ENCODE assay signal across 7 cellular contexts in the genomic region with DNA sequence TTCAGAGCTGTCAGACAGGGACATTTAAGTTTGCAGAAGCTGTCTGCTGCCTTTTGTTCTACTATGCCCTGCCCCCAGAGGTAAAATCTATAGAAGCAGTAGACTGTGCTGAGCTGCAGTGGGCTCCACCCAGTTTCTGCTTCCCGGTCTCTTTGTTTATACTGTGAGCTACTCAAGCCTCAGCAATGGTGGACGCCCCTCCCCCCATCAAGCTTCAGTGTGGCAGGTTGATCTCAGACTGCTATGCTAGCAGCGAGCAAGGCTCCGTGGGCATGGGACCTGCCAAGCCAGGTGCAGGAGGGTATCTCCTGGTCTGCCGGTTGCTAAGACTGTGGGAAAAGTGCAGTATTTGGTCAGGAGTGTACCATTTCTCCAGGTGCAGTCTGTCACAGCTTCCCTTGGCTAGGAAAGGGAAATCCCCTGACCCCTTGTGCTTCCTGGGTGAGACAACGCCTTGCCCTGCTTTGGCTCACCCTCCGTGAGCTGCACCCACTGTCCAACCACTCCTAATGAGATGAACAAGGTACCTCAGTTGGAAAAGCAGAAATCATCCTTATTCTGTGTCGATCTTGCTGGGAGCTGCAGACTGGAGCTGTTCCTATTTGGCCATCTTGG.
DNase-seq lines count a peak whose midpoint lies in the region; FAIRE-seq and TF ChIP-seq lines count a peak whose summit lies in the region.
"Not testable (repeated sequence)": the region's sequence is repeated elsewhere in the genome, so short reads cannot be mapped to it uniquely, and the experiment has no call there.

No MANE protein-coding gene starts in this region.

- H3K9ac ChIP-seq in KMS-11: peak overlapping the region; percentile 67; the same call in 1 of the 2 replicates
- H3K9ac ChIP-seq in iPS-18a (ENCODE audit: low read length): not testable (repeated sequence)

- H3K9me3 ChIP-seq in SJSA1 (replicated peaks); iPS-18a (ENCODE audit: control insufficient read depth, low read depth, low read length): not testable (repeated sequence)

- not testable (repeated sequence) for H3K79me2 ChIP-seq in KMS-11 (ENCODE audit: insufficient read depth, low read depth)

- H3K4me3 Mint-ChIP-seq in neural crest cell: peak overlapping the region; percentile 52

- peak; percentile 94 for FAIRE-seq in bronchial epithelial cell (lab: Jason Lieb, UNC)

- H3K4me1 ChIP-seq in KMS-11 (ENCODE audit: low read depth, poor library complexity, severe bottlenecking) (peaks cover 19% of the 10 kb centered on the region), iPS-18a (ENCODE audit: control insufficient read depth, low read depth, low read length) (peaks cover 14% of the 10 kb centered on the region)
- H3K4me1 ChIP-seq in SJSA1 (replicated peaks): not testable (repeated sequence)

- not testable (repeated sequence) for H3K27me3 Mint-ChIP-seq in neural crest cell (ENCODE audit: low read depth)

- H3K9me3 Mint-ChIP-seq in neural crest cell: not testable (repeated sequence)

- H3K4me3 ChIP-seq in KMS-11 (IDR thresholded peaks at IDR 0.05; ENCODE audit: insufficient read depth, low read depth, low read length); SJSA1; bronchial epithelial cell (ENCODE audit: low read depth, low read length); iPS-18a (ENCODE audit: low read length): not testable (repeated sequence)

- peak overlapping the region; percentile 96 for H3K27ac Mint-ChIP-seq in neural crest cell (ENCODE audit: unreplicated experiment)

- DNase-seq in Daoy (ENCODE audit: low read depth) (peak; percentile 14), NCI-H2227 (lab: John Stamatoyannopoulos, UW; ENCODE audit: unreplicated experiment) (peak; percentile 76), SJSA1 (ENCODE audit: low read depth in 1 of 2, low spot score in 2 of 2) (peak; percentile 34 to 64), bronchial epithelial cell (ENCODE audit: low read depth) (peak; percentile 58), neural crest cell (ENCODE audit: low read depth, low spot score) (peak; percentile 36)

- H3K4me1 Mint-ChIP-seq in neural crest cell: peaks cover 16% of the 10 kb centered on the region

- peak overlapping the region; percentile 84 for H2AFZ ChIP-seq in KMS-11 (ENCODE audit: low read depth)

- 0 out of 2 replicates have a peak, but pooled peaks have one; percentile 11 for TF ChIP-seq CTCF in KMS-11 (conservative IDR thresholded peaks at IDR 0.05; ENCODE audit: low read depth, low read length)
- not testable (repeated sequence) for TF ChIP-seq CTCF in bronchial epithelial cell (IDR thresholded peaks at IDR 0.05; ENCODE audit: insufficient read depth, low read length, severe bottlenecking); neural crest cell (conservative IDR thresholded peaks at IDR 0.05)

- H4K20me1 ChIP-seq in KMS-11 (ENCODE audit: insufficient read depth): not testable (repeated sequence)

- H3K4me2 ChIP-seq in KMS-11: peak overlapping the region; percentile 64

- not testable (repeated sequence) for H3K27me3 ChIP-seq in KMS-11 (ENCODE audit: insufficient read depth, low read depth); SJSA1 (replicated peaks); bronchial epithelial cell (ENCODE audit: control insufficient read depth, insufficient read depth, low read length); iPS-18a (ENCODE audit: control insufficient read depth, insufficient read depth, low read length)

- H3K36me3 Mint-ChIP-seq in neural crest cell (ENCODE audit: low read depth): not testable (repeated sequence)

- H3K27ac ChIP-seq in KMS-11 (peak overlapping the region; percentile 76), iPS-18a (ENCODE audit: low read length) (peak overlapping the region; percentile 27)
- H3K27ac ChIP-seq in SJSA1: not testable (repeated sequence)

- H3K36me3 ChIP-seq in KMS-11 (ENCODE audit: insufficient read depth); SJSA1; bronchial epithelial cell (ENCODE audit: control insufficient read depth, insufficient read depth, low read length); iPS-18a (ENCODE audit: control insufficient read depth, low read depth, low read length): not testable (repeated sequence)

Comparison
In these comparisons a context has a peak if more than half of its experiments do, and no peak if none do; other contexts are left out.
1. DNase-seq: peak in every context shown above with its lines; median percentile 76 in NCI-H2227; 58 in bronchial epithelial cell; 49 in SJSA1; 36 in neural crest cell; 14 in Daoy.